8 cellular contexts compared by ENCODE assay signal in the genomic region with DNA sequence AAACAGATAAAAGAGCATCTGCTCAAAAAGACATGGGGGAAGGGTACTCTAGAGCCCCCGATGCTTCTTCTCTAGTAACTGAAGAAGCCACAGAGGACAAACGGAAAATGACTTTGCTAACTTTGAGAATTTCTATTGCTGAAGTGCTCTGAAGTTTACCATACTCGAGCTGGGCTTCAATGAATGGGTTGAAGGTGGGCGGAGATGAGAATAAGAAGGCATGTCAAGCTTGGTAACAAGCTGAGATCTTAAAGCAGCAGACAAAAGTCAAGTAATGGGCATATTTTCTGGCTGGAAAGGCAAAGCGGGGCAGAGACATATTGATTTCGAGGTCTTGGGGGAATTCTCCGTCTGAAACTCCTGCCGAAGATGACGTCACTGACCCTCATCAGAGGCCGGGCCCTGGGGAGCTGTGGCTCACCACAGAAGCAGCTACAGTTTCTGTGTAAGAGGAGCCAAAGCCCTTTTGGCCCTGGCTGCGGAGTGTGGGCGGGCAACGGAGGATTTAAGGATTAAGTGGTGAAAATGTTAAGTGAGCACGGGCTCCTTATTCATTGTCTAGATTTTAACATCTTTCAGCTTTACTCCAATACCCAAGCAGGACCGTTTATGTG.
DNase-seq lines count a peak whose midpoint lies in the region; ATAC-seq and TF ChIP-seq lines count a peak whose summit lies in the region.

No MANE protein-coding gene starts in this region.

- H3K4me1 ChIP-seq in GM23248 (ENCODE audit: insufficient read depth) (peaks cover 64% of the 10 kb centered on the region), heart left ventricle (peaks cover 0 to 9% (median 0%) of the 10 kb centered on the region in 12 donors), BE2C (no peaks in the 10 kb centered on the region)

- H3F3A ChIP-seq in GM23248 (ENCODE audit: insufficient read depth), result peaks cover 45% of the 10 kb centered on the region

- H4K20me1 ChIP-seq in GM23248 (ENCODE audit: insufficient read depth), result no peaks in the 10 kb centered on the region

- H3K27ac ChIP-seq in GM23248 (peak overlapping the region; percentile 84), heart left ventricle (no peak overlapping the region)

- WGBS in GM23248 (ENCODE audit: low coverage in 1 of 2, low lambda C conversion rate in 2 of 2, missing lambda C conversion rate in 2 of 2), 2 experiments, result 2 to 3% methylated on average over 15 of the region's 15 CpGs
- WGBS in heart left ventricle, 4 donors, result 60 to 70% (median 63%) methylated on average over 15 of the region's 15 CpGs

- no peaks in the 10 kb centered on the region for H3K9me2 ChIP-seq in GM23248 (ENCODE audit: insufficient read depth)

- intact Hi-C loops in heart left ventricle (cut with DNase I), result no loop called here

- peak overlapping the region; percentile 47 for H3K4me3 ChIP-seq in GM23248
- H3K4me3 ChIP-seq in heart left ventricle, result no peak overlapping the region
- H3K4me3 ChIP-seq in BE2C (ENCODE audit: low read depth, low read length), result no peak overlapping the region

- DNase-seq in GM04503 (ENCODE audit: low read depth) (peak; percentile 83), GM23248 (peak; percentile 100), MV-4-11 (lab: John Stamatoyannopoulos, UW) (peak; percentile 93), heart left ventricle (peak; percentile 62 to 83 (median 75)), NCI-H345 (lab: John Stamatoyannopoulos, UW) (no peak), BE2C (no peak), NCI-H510A (lab: John Stamatoyannopoulos, UW) (no peak)

- in situ Hi-C loops in GM23248 (cut with MboI), result no loop called here

- H3K27me3 ChIP-seq in GM23248 (replicated peaks; ENCODE audit: insufficient read depth), result no peaks in the 10 kb centered on the region
- no peaks in the 10 kb centered on the region for H3K27me3 ChIP-seq in heart left ventricle
- H3K27me3 ChIP-seq in BE2C, result no peaks in the 10 kb centered on the region

- ATAC-seq in heart left ventricle, result peak; percentile 32 to 93 (median 70)
- no peak for ATAC-seq in activated CD4-positive, CD25-positive, alpha-beta regulatory T cell treated with anti-CD3 and anti-CD28 coated beads, Interleukin-2, amount 50 U/mL, for 24 hours

- H3K36me3 ChIP-seq in GM23248 (ENCODE audit: low read depth) (no peaks in the 10 kb centered on the region), heart left ventricle (no peaks in the 10 kb centered on the region), BE2C (no peaks in the 10 kb centered on the region)

- H2AFZ ChIP-seq in GM23248, result peak overlapping the region; percentile 44

- no peaks in the 10 kb centered on the region for H3K79me2 ChIP-seq in GM23248 (ENCODE audit: insufficient read depth)

- no peaks in the 10 kb centered on the region for H3K9me3 ChIP-seq in GM23248 (ENCODE audit: low read depth)
- peaks cover 0 to 6% (median 0%) of the 10 kb centered on the region in 12 donors for H3K9me3 ChIP-seq in heart left ventricle
- no peaks in the 10 kb centered on the region for H3K9me3 ChIP-seq in BE2C

- TF ChIP-seq POLR2A in heart left ventricle (IDR thresholded peaks at IDR 0.05), result no peak

- peak overlapping the region; percentile 79 for H3K4me2 ChIP-seq in GM23248 (ENCODE audit: unreplicated experiment)

- H3K9ac ChIP-seq in GM23248, result peak overlapping the region; percentile 52

- TF ChIP-seq CTCF in heart left ventricle (IDR thresholded peaks at IDR 0.05) (no peak), BE2C (IDR thresholded peaks at IDR 0.05; ENCODE audit: low read depth, low read length) (no peak)

Comparison
In these comparisons a context has a peak if more than half of its experiments do, and no peak if none do; other contexts are left out.
1. DNase-seq: peak in GM04503 (single experiment), GM23248 (single experiment), MV-4-11 (single experiment) and heart left ventricle (5 of 5); none in NCI-H345 (single experiment), BE2C (single experiment) and NCI-H510A (single experiment).
2. ATAC-seq: peak in heart left ventricle (4 of 4); none in activated CD4-positive, CD25-positive, alpha-beta regulatory T cell treated with anti-CD3 and anti-CD28 coated beads, Interleukin-2, amount 50 U/mL, for 24 hours (0 of 2).